In genomic region chr18:59657012-59657411, GRCh38 we compare ENCODE assay signal across 1 cellular context.
TF ChIP-seq lines count a peak whose summit lies in the region.

No MANE protein-coding gene starts in this region.

TF ChIP-seq in GM12878, 131 proteins besides CTCF, POLR2A, EP300 and RAD21 (continued from another document):
- TF ChIP-seq PBX3 (IDR thresholded peaks at IDR 0.05; ENCODE audit: insufficient replicate concordance, low read depth, low read length), result no peak
- no peak for TF ChIP-seq SIN3A (IDR thresholded peaks at IDR 0.05; ENCODE audit: low read depth, low read length)
- no peak for TF ChIP-seq CREB1 (IDR thresholded peaks at IDR 0.05; ENCODE audit: low read depth)
- TF ChIP-seq BHLHE40 (IDR thresholded peaks at IDR 0.05; ENCODE audit: borderline replicate concordance in 1 of 2, low read depth in 2 of 2, low read length in 1 of 2), result no peak
- TF ChIP-seq TCF7 (IDR thresholded peaks at IDR 0.05; ENCODE audit: borderline replicate concordance), result no peak
- no peak for TF ChIP-seq TCF12 (IDR thresholded peaks at IDR 0.05; ENCODE audit: low read depth, low read length)
- no peak for TF ChIP-seq SMAD1 (IDR thresholded peaks at IDR 0.05; ENCODE audit: low read depth, partially characterized antibody)
- TF ChIP-seq ZNF622 (IDR thresholded peaks at IDR 0.05), result no peak
